8 cellular contexts compared by ENCODE assay signal in the genomic region with DNA sequence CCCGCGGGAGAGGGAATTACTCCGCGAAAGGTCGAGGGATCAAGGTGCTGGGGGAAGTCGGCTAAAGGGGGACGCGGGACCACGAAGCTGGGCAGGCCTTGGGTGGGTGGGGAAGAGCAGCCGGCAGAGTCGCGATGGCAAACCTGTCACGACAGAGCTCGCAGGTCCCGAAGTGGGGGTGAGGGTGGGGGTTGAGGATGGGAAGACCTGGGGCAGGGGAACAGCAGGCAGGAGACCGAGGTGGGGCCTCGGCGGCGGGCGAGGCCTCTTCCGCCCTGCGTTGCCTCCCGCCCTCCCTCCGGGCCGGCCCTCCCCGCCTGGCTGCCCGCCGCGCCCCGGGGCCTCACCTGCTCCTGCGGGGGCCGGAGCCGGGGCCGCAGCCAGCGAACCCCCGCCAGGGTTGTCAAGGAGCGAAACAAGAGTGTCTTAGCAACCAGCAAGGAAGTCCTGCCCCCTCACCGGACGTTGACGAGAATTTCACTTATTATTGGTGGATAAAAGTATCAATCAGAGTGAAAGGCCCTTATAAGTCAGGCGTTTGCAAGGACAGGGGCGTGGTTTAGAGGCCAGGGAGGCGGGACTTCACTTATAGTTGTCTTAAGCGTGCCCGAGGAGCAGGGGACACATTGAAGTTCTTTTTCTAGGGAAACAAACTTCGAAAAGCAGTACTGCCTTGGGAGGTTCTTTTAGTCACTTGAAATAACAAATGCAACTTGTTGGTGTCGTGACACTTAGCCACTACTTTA. TPM values are rescaled to one million over a fixed set of nuclear protein-coding genes. Genes with fewer than 3 reads are reported as not detected.
A peak's percentile ranks its signal among the peaks of the same experiment; 100 is the strongest.
DNase-seq lines count a peak whose midpoint lies in the region; ATAC-seq lines count a peak whose summit lies in the region.

A gene with protein sequence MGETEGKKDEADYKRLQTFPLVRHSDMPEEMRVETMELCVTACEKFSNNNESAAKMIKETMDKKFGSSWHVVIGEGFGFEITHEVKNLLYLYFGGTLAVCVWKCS (minus strand): TSS at position 423 of the 746 bp plus-strand sequence. CDS start 11,412 bp downstream, outside the sequence.

- H3K4me2 ChIP-seq in BLaER1 treated with 17β-estradiol and CSF1 and Interleukin-3, amounts not matched to agents 10 nM and 100 nM: peak within 1 kb of the TSS; percentile 84 to 99 (median 97)

- peaks cover 13 to 22% (median 16%) of the 10 kb centered on the region in 10 experiments for H3K4me1 ChIP-seq in BLaER1 treated with 17β-estradiol and CSF1 and Interleukin-3, amounts not matched to agents 10 nM and 100 nM

- peaks cover 6 to 20% (median 11%) of the 10 kb centered on the region in 11 experiments; a peak in 17 of 22 replicates for H3K36me3 ChIP-seq in BLaER1 treated with 17β-estradiol and CSF1 and Interleukin-3, amounts not matched to agents 10 nM and 100 nM

- H3K4me3 ChIP-seq in BLaER1 treated with 17β-estradiol and CSF1 and Interleukin-3, amounts not matched to agents 10 nM and 100 nM: peak within 1 kb of the TSS; percentile 73 to 93 (median 78)

- peak within 1 kb of the TSS; percentile 59 to 88 (median 76) for H3K27ac ChIP-seq in BLaER1 treated with 17β-estradiol and CSF1 and Interleukin-3, amounts not matched to agents 10 nM and 100 nM

- ATAC-seq in GM19372 (IDR thresholded peaks at IDR 0.05; ENCODE audit: low read depth, unreplicated experiment): peak; percentile 95
- peak; percentile 90 for ATAC-seq in HG03521 (IDR thresholded peaks at IDR 0.05; ENCODE audit: unreplicated experiment)
- ATAC-seq in left colon: peak; percentile 99

- peak within 1 kb of the TSS; percentile 76 to 93 (median 83) for H3K9ac ChIP-seq in BLaER1 treated with 17β-estradiol and CSF1 and Interleukin-3, amounts not matched to agents 10 nM and 100 nM

- no peaks in the 10 kb centered on the region for H3K27me3 ChIP-seq in BLaER1 treated with 17β-estradiol and CSF1 and Interleukin-3, amounts not matched to agents 10 nM and 100 nM

- intact Hi-C loops in left colon (cut with DNase I, micrococcal nuclease): no loop called here

- H4K20me1 ChIP-seq in BLaER1 treated with 17β-estradiol and CSF1 and Interleukin-3, amounts not matched to agents 10 nM and 100 nM: no peaks in the 10 kb centered on the region

- H3K9me3 ChIP-seq in BLaER1 treated with 17β-estradiol and CSF1 and Interleukin-3, amounts not matched to agents 10 nM and 100 nM (replicated peaks in 1 of 11): peaks cover 0 to 5% (median 2%) of the 10 kb centered on the region in 11 experiments; a peak in 14 of 22 replicates

- peak; percentile 99 for DNase-seq in NCI-H69 (lab: John Stamatoyannopoulos, UW)
- DNase-seq in activated CD4-positive, alpha-beta T cell treated with anti-CD3 and anti-CD28 coated beads, Interleukin-2, amount 50 U/mL, for 1 hour: peak; percentile 88
- DNase-seq in dedifferentiated amniotic fluid mesenchymal stem cell (ENCODE audit: extremely low spot score): peak; percentile 100
- DNase-seq in left colon: peak; percentile 96 to 97
- DNase-seq in stimulated activated CD4-positive, alpha-beta T cell treated with anti-CD3 and anti-CD28 coated beads, Interleukin-1b, Interleukin-23, amount 100 ng/mL, for 4 hours (ENCODE audit: low read depth in 2 of 2): peak; percentile 77 to 84

RNA-seq across cellular contexts. Expression of the gene that starts here (rescaled TPM):
- 10 to 100 TPM; 14.4 to 16.8 TPM for total RNA-seq in left colon

Comparison
In these comparisons a context has a peak if more than half of its experiments do, and no peak if none do; other contexts are left out.
1. Peak in every context shown above with its lines: DNase-seq, ATAC-seq, H3K4me3 ChIP-seq and H3K27ac ChIP-seq.